In the genomic region with DNA sequence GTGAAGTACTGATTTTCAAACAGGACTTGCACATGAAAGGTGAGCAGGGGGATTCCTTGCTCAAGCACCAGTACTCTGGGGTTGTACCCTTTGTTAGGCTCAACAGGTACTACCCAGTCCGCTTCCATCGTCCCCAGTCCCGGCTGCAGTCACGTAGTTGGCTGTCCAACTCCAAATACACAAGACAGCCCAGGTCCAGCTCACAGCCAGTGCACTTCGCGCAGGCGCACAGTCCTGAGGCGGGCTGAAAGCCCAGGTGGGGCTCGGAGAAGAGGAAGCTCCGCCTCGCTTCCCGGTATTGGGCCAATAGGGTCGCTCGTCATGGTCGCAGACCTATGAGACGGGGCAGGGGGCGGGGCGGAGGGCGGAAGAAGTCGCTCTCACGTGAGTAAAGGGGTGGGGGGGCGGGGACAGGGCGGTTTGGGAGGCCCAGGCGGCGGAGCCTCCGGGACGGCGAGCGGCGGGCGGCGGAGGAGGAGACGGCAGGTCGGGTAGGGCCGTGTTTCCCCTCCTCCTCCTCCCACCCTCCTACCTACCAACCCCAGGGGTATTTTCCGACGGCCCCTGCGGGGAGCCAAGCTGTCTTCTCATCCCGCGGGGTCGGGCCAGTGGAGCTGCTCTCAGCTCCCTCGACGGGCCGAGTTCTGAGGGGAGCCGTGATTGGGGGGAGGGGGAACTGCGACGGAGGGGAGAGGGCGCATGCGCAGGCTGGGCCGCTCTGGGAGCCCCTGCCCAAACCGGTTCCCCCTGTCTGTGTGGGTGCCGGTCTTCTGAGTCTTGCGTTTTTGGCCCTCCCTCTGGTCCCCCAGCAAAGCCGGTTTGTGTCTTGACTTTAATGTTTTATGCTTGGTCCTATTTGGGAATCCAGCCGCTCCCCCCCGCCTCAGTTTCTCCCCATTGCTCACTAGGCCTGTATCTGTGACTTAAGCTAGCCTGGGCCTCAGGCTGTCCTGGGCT, we compare ENCODE assay signal across 8 cellular contexts. TPM values are rescaled to one million over a fixed set of nuclear protein-coding genes. Genes with fewer than 3 reads are reported as not detected.
A peak's percentile ranks its signal among the peaks of the same experiment; 100 is the strongest.
DNase-seq lines count a peak whose midpoint lies in the region; ATAC-seq, FAIRE-seq and TF ChIP-seq lines count a peak whose summit lies in the region.

Gene RABGAP1, plus strand, starts transcription at position 418 of the 957 bp plus-strand sequence. CDS start 16,040 bp downstream, outside the sequence.

- H3K9me3 ChIP-seq in T-helper 17 cell (ENCODE audit: control insufficient read depth, low read length, poor library complexity, severe bottlenecking) (no peaks in the 10 kb centered on the region), right atrium auricular region (no peaks in the 10 kb centered on the region), psoas muscle (no peaks in the 10 kb centered on the region)

- DNase-seq in NCI-H1694 treated with DMSO at 0.1 percent for 48 hours (lab: John Stamatoyannopoulos, UW) (peak; percentile 89), T-helper 17 cell (peak; percentile 94 to 98 (median 98)), right atrium auricular region (ENCODE audit: low spot score) (peak; percentile 99), psoas muscle (peak; percentile 100), urothelium cell line (ENCODE audit: low spot score) (peak; percentile 98)

- WGBS in psoas muscle, 3 donors, result 0 to 1% (median 0%) methylated on average over 35 to 56 of the region's 56 CpGs

- H3K27ac Mint-ChIP-seq in T-helper 17 cell, result peak within 1 kb of the TSS; percentile 92

- no peaks in the 10 kb centered on the region for H3K27me3 ChIP-seq in right atrium auricular region
- no peaks in the 10 kb centered on the region for H3K27me3 ChIP-seq in psoas muscle (ENCODE audit: insufficient read depth in 3 of 3, low read length in 2 of 3)

- peak; percentile 76 for TF ChIP-seq POLR2A in GM15510 (IDR thresholded peaks at IDR 0.05; ENCODE audit: borderline replicate concordance, extremely low read depth, insufficient read length)

- H3K4me3 ChIP-seq in right atrium auricular region (peak within 1 kb of the TSS; percentile 74 to 92), psoas muscle (peak within 1 kb of the TSS; percentile 85)

- peak; percentile 68 for FAIRE-seq in urothelium cell line (lab: Jason Lieb, UNC)

- no peaks in the 10 kb centered on the region for H3K27me3 Mint-ChIP-seq in T-helper 17 cell

- TF ChIP-seq CTCF in right atrium auricular region (IDR thresholded peaks at IDR 0.05), result no peak
- TF ChIP-seq CTCF in psoas muscle (IDR thresholded peaks at IDR 0.05), result no peak

- H3K27ac ChIP-seq in angular gyrus (ENCODE audit: low read depth, low read length) (peak within 1 kb of the TSS; percentile 86), right atrium auricular region (peak within 1 kb of the TSS; percentile 83 to 96), psoas muscle (peak within 1 kb of the TSS; percentile 89)

- peaks cover 0 to 31% of the 10 kb centered on the region in 2 donors for H3K4me1 ChIP-seq in right atrium auricular region
- peaks cover 27% of the 10 kb centered on the region for H3K4me1 ChIP-seq in psoas muscle

- intact Hi-C loops in psoas muscle (cut with DNase I), result loop anchor here in 1 of 2 donors (5.0 kb wide), 1 partner anchor 39 kb away; no protein-coding TSS in a partner anchor

- H3K36me3 Mint-ChIP-seq in T-helper 17 cell (ENCODE audit: low read depth), result peaks cover 3% of the 10 kb centered on the region

- H3K4me3 Mint-ChIP-seq in T-helper 17 cell, result peak within 1 kb of the TSS; percentile 97

- peaks cover 20% of the 10 kb centered on the region for H3K4me1 Mint-ChIP-seq in T-helper 17 cell

- ATAC-seq in HG02885 (IDR thresholded peaks at IDR 0.05; ENCODE audit: poor library complexity, unreplicated experiment) (peak; percentile 99), T-helper 17 cell (peak; percentile 98), psoas muscle (peak; percentile 98 to 100 (median 99))

- H3K36me3 ChIP-seq in right atrium auricular region (peaks cover 7% of the 10 kb centered on the region), psoas muscle (ENCODE audit: insufficient read depth in 1 of 2, low read depth in 1 of 2) (peaks cover 0 to 31% of the 10 kb centered on the region in 2 donors)

RNA-seq across cellular contexts. Expression of gene RABGAP1, which starts in this region (rescaled TPM):
- total RNA-seq in T-helper 17 cell (10 to 100 TPM; 33.8 to 36.7 TPM), right atrium auricular region (10 to 100 TPM; 26.3 to 30.8 TPM), psoas muscle (10 to 100 TPM; 32.8 to 57.9 (median 39.2) TPM)
- polyA plus RNA-seq in psoas muscle, result 10 to 100 TPM; 15.5 to 33.8 (median 16.1) TPM

Comparison
In these comparisons a context has a peak if more than half of its experiments do, and no peak if none do; other contexts are left out.
1. Peak in every context shown above with its lines: DNase-seq, ATAC-seq, H3K4me3 ChIP-seq and H3K27ac ChIP-seq.